ENCODE assay signal across 20 cellular contexts in the genomic region with DNA sequence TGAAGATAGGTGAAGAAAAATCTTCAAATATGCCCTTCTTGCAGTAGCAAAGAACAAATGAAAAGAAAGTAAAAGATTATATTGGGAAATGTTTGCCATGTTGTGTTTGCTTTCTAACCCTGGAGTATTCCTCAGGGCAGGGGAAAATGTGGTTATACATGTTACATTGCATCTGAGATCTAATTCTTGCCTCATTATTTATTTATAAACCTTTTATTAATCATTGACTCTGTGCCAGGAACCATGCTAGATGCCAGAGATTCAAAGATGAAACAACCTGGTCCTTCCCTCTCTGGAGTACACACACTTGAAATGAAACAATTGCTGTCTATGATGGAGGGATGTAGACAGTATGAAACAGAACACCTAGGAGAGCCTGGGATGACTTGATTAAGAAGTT.
DNase-seq lines count a peak whose midpoint lies in the region; ATAC-seq and TF ChIP-seq lines count a peak whose summit lies in the region.
"Had no signal": no experiment of that assay in that cellular context is flagged by ENCODE, and none has a peak within 500 bp of the region (broad histone marks: within the 10 kb centered on the region; RNA-seq: fewer than 3 reads in every experiment).

No MANE protein-coding gene starts in this region.

- CTCF ChIA-PET in SK-N-SH (lab: Yijun Ruan, JAX), result no interaction called here

- no peaks in the 10 kb centered on the region for H3K9me3 ChIP-seq in SK-N-SH
- H3K9me3 ChIP-seq: adrenal gland, esophagus squamous epithelium, left lung, mucosa of descending colon, SJSA1 had no signal

- H2AFZ ChIP-seq in GM23338 (peak overlapping the region; percentile 77), SK-N-SH (ENCODE audit: low read depth) (no peak overlapping the region)

- H3K4me1 ChIP-seq in GM23338 (ENCODE audit: insufficient read depth) (peaks cover 13% of the 10 kb centered on the region), SK-N-SH (ENCODE audit: control insufficient read depth in 1 of 2, insufficient read depth in 2 of 2, low read depth in 1 of 2, low read length in 1 of 2) (peaks cover 0 to 16% of the 10 kb centered on the region in 2 experiments; a peak in 3 of 4 replicates)
- H3K4me1 ChIP-seq: adrenal gland had no signal

- H3K9me2 ChIP-seq in GM23338 (ENCODE audit: insufficient read depth), result no peaks in the 10 kb centered on the region; the same call in 1 of the 2 replicates
- H3K9me2 ChIP-seq in SK-N-SH, result no peaks in the 10 kb centered on the region

- H3K27ac Mint-ChIP-seq in GM23338 (no peak overlapping the region), osteocyte (ENCODE audit: unreplicated experiment) (peak overlapping the region; percentile 89)
- H3K27ac Mint-ChIP-seq: activated CD8-positive, alpha-beta T cell treated with anti-CD3 and anti-CD28 coated beads, Interleukin-2, amount 10 ng/mL, durations not matched to agents 7 days and 5 days; type B pancreatic cell had no signal

- TF ChIP-seq EP300 in SK-N-SH (IDR thresholded peaks at IDR 0.05; ENCODE audit: borderline replicate concordance in 1 of 2, low read depth in 1 of 2, low read length in 1 of 2), result no peak

- TF ChIP-seq RAD21 in SK-N-SH (IDR thresholded peaks at IDR 0.05; ENCODE audit: low read length), result no peak

- H3K27ac ChIP-seq in GM23338 (ENCODE audit: low read depth), result no peak overlapping the region
- peak overlapping the region; percentile 67 to 97; a peak in 3 of 4 replicates for H3K27ac ChIP-seq in SK-N-SH (ENCODE audit: low read depth in 2 of 2, low read length in 1 of 2)
- H3K27ac ChIP-seq: adrenal gland, esophagus squamous epithelium, left lung, SJSA1 had no signal

- H3K4me3 ChIP-seq in GM23338, result no peak overlapping the region
- H3K4me3 ChIP-seq in SK-N-SH (ENCODE audit: low read depth in 2 of 2, low read length in 1 of 2), result no peak overlapping the region
- no peak overlapping the region for H3K4me3 ChIP-seq in fibroblast of mammary gland (ENCODE audit: control insufficient read depth, low read depth, low read length)
- H3K4me3 ChIP-seq: adrenal gland, esophagus squamous epithelium, left lung, mucosa of descending colon, SJSA1 had no signal

- DNase-seq in GM23338 (ENCODE audit: low spot score) (no peak), SK-N-SH (no peak), fibroblast of mammary gland (ENCODE audit: low read depth) (peak; percentile 36), osteocyte (ENCODE audit: extremely low spot score, unreplicated experiment) (no peak)
- DNase-seq in stimulated activated CD4-positive, alpha-beta T cell treated with anti-CD3 and anti-CD28 coated beads, Interleukin-15, amount 100 ng/mL, for 24 hours, result no peak
- no peak for DNase-seq in activated CD4-positive, alpha-beta T cell treated with anti-CD3 and anti-CD28 coated beads for 48 hours
- DNase-seq: activated CD8-positive, alpha-beta T cell treated with anti-CD3 and anti-CD28 coated beads, Interleukin-2, amount 10 ng/mL, durations not matched to agents 7 days and 5 days; activated T-cell treated with anti-CD3 and anti-CD28 coated beads, Interleukin-2, amount 50 U/mL, for 1 hour; central memory CD4-positive, alpha-beta T cell; esophagus squamous epithelium; NCI-H1092; NCI-H2029 treated with DMSO at 0.1 percent for 48 hours; T-helper 9 cell had no signal

- H3K36me3 ChIP-seq in GM23338 (ENCODE audit: insufficient read depth) (no peaks in the 10 kb centered on the region), SK-N-SH (replicated peaks in 1 of 2; ENCODE audit: control insufficient read depth in 1 of 2, insufficient read depth in 2 of 2, low read length in 1 of 2) (no peaks in the 10 kb centered on the region)
- H3K36me3 ChIP-seq: adrenal gland, esophagus squamous epithelium, left lung, SJSA1 had no signal

- peaks cover 1% of the 10 kb centered on the region for H3K27me3 Mint-ChIP-seq in GM23338 (ENCODE audit: insufficient read depth, low read depth, poor library complexity)
- H3K27me3 Mint-ChIP-seq in osteocyte (ENCODE audit: unreplicated experiment), result no peaks in the 10 kb centered on the region
- H3K27me3 Mint-ChIP-seq: type B pancreatic cell had no signal

- no peak for TF ChIP-seq CTCF in GM23338 (conservative IDR thresholded peaks at IDR 0.05; ENCODE audit: low read depth in 2 of 2)
- TF ChIP-seq CTCF in SK-N-SH (IDR thresholded peaks at IDR 0.05), result no peak
- TF ChIP-seq CTCF in fibroblast of mammary gland (conservative IDR thresholded peaks at IDR 0.05; ENCODE audit: control insufficient read depth, insufficient read depth, low read depth, low read length), result no peak
- no peak for TF ChIP-seq CTCF in osteocyte (IDR thresholded peaks at IDR 0.05)

- no peaks in the 10 kb centered on the region for H4K20me1 ChIP-seq in GM23338 (replicated peaks; ENCODE audit: insufficient read depth)
- no peaks in the 10 kb centered on the region for H4K20me1 ChIP-seq in SK-N-SH (ENCODE audit: insufficient read depth)

- POLR2A ChIA-PET in SK-N-SH (lab: Yijun Ruan, JAX), result no interaction called here

- no peaks in the 10 kb centered on the region for H3K27me3 ChIP-seq in GM23338 (ENCODE audit: insufficient read depth)
- H3K27me3 ChIP-seq in SK-N-SH (ENCODE audit: insufficient read depth), result no peaks in the 10 kb centered on the region
- H3K27me3 ChIP-seq: adrenal gland, esophagus squamous epithelium, left lung had no signal

- H3K36me3 Mint-ChIP-seq in GM23338 (ENCODE audit: low read depth) (no peaks in the 10 kb centered on the region), osteocyte (ENCODE audit: unreplicated experiment) (no peaks in the 10 kb centered on the region)
- H3K36me3 Mint-ChIP-seq: type B pancreatic cell had no signal

- ATAC-seq in GM23338 (no peak), GM21423 (IDR thresholded peaks at IDR 0.05; ENCODE audit: unreplicated experiment) (no peak), GM21526 (IDR thresholded peaks at IDR 0.05; ENCODE audit: low FRiP score, unreplicated experiment) (no peak)
- ATAC-seq: activated CD8-positive, alpha-beta T cell treated with anti-CD3 and anti-CD28 coated beads, Interleukin-2, amount 10 ng/mL, durations not matched to agents 7 days and 5 days had no signal

- H3K4me2 ChIP-seq in GM23338 (no peak overlapping the region), SK-N-SH (peak overlapping the region; percentile 59; the same call in 1 of the 2 replicates)

- H3F3A ChIP-seq in GM23338 (replicated peaks; ENCODE audit: low read depth) (no peaks in the 10 kb centered on the region), SK-N-SH (replicated peaks; ENCODE audit: insufficient read depth) (peaks cover 36% of the 10 kb centered on the region)

- H3K4me1 Mint-ChIP-seq in GM23338 (peaks cover 4% of the 10 kb centered on the region; the same call in 2 of the 3 replicates), osteocyte (ENCODE audit: unreplicated experiment) (peaks cover 27% of the 10 kb centered on the region)

- H3K9me3 Mint-ChIP-seq in GM23338 (no peaks in the 10 kb centered on the region), osteocyte (ENCODE audit: unreplicated experiment) (no peaks in the 10 kb centered on the region)
- H3K9me3 Mint-ChIP-seq: type B pancreatic cell had no signal

- H3K79me2 ChIP-seq in GM23338 (replicated peaks; ENCODE audit: insufficient read depth) (no peaks in the 10 kb centered on the region), SK-N-SH (ENCODE audit: insufficient read depth) (no peaks in the 10 kb centered on the region)

- peak overlapping the region; percentile 53; the same call in 1 of the 2 replicates for H3K9ac ChIP-seq in SK-N-SH

- H3K4me3 Mint-ChIP-seq in GM23338, result no peak overlapping the region
- no peak overlapping the region for H3K4me3 Mint-ChIP-seq in osteocyte (ENCODE audit: unreplicated experiment)
- H3K4me3 Mint-ChIP-seq: activated CD8-positive, alpha-beta T cell treated with anti-CD3 and anti-CD28 coated beads, Interleukin-2, amount 10 ng/mL, durations not matched to agents 7 days and 5 days; type B pancreatic cell had no signal

TF ChIP-seq in GM23338, 12 proteins besides CTCF, POLR2A, EP300 and RAD21 (continues in another document):
- TF ChIP-seq ZNF331 (CRISPR knock-in tag; IDR thresholded peaks at IDR 0.05; ENCODE audit: low read depth) (no peak), EZH2phosphoT487 (IDR thresholded peaks at IDR 0.05; ENCODE audit: unreplicated experiment) (no peak), EZH2 (IDR thresholded peaks at IDR 0.05; ENCODE audit: low read depth, unreplicated experiment) (no peak)
- TF ChIP-seq, protein P1, sequence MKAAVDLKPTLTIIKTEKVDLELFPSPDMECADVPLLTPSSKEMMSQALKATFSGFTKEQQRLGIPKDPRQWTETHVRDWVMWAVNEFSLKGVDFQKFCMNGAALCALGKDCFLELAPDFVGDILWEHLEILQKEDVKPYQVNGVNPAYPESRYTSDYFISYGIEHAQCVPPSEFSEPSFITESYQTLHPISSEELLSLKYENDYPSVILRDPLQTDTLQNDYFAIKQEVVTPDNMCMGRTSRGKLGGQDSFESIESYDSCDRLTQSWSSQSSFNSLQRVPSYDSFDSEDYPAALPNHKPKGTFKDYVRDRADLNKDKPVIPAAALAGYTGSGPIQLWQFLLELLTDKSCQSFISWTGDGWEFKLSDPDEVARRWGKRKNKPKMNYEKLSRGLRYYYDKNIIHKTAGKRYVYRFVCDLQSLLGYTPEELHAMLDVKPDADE (IDR thresholded peaks at IDR 0.05), result no peak

TF ChIP-seq in SK-N-SH, 30 proteins besides CTCF, POLR2A, EP300 and RAD21:
- TF ChIP-seq GABPA (IDR thresholded peaks at IDR 0.05; ENCODE audit: low read depth) (no peak), NFIC (IDR thresholded peaks at IDR 0.05; ENCODE audit: borderline replicate concordance) (0 out of 2 replicates have a peak, but pooled peaks have one; percentile 9), RXRA (IDR thresholded peaks at IDR 0.05; ENCODE audit: borderline replicate concordance, low read depth) (no peak)
TF ChIP-seq in SK-N-SH: peak in this region for 1.
